Comparison of ENCODE assay signal across 10 cellular contexts in genomic region chr14:44528180-44528579, GRCh38. TPM values are rescaled to one million over a fixed set of nuclear protein-coding genes. Genes with fewer than 3 reads are reported as not detected.
"Had no signal": no experiment of that assay in that cellular context is flagged by ENCODE, and none has a peak within 500 bp of the region (broad histone marks: within the 10 kb centered on the region; RNA-seq: fewer than 3 reads in every experiment).

No MANE protein-coding gene starts in this region.

- H3K9me3 ChIP-seq: HAP-1 had no signal

- H3K36me3 ChIP-seq: HAP-1 had no signal

- H3K27ac ChIP-seq: GM23248, HL-60 had no signal

- ATAC-seq: HCT116 had no signal

- H2AFZ ChIP-seq: GM23248 had no signal

- DNase-seq: GM23248, GOT3, H7, HFFc6, KG1 had no signal

- H3K4me3 ChIP-seq: GM23248, HAP-1 had no signal

- H3K9ac ChIP-seq: GM23248 had no signal

RNA-seq across cellular contexts. Expression of gene FSCB, which starts 21.1 kb away (rescaled TPM):
- total RNA-seq: GM23248, H7, HFFc6, HT1080 had no signal
- polyA plus RNA-seq: GM23248, IgD-negative memory B cell had no signal
